Comparison of ENCODE assay signal across 24 cellular contexts in the genomic region with DNA sequence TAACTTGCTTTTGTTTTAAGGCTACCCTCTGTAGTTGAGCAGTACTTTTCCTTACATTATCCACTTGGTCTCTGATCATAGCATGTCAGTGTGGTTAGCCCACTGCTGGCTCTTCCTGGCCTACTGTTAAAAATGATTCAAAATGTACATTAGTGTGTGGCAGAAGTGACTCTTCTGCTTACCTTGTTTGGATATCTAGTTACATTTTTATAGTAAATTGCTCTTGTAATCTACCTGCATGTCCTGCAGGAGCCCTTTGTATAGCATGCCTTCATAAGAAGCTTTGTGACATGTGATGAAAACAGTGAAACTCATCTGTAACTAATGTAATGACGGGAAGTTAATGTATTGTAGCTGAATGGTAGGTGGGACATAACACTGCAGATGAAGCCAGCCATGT. TPM values are rescaled to one million over a fixed set of nuclear protein-coding genes. Genes with fewer than 3 reads are reported as not detected.
DNase-seq lines count a peak whose midpoint lies in the region; ATAC-seq, FAIRE-seq and TF ChIP-seq lines count a peak whose summit lies in the region.
"Had no signal": no experiment of that assay in that cellular context is flagged by ENCODE, and none has a peak within 500 bp of the region (broad histone marks: within the 10 kb centered on the region; RNA-seq: fewer than 3 reads in every experiment).

No MANE protein-coding gene starts in this region.

- H3K4me1 ChIP-seq in Loucy (ENCODE audit: insufficient read depth, low read length, poor library complexity, severe bottlenecking) (peaks cover 40% of the 10 kb centered on the region), K562 (replicated peaks in 1 of 2; ENCODE audit: control insufficient read depth in 2 of 2, insufficient read depth in 2 of 2, low read length in 2 of 2) (peaks cover 0 to 2% of the 10 kb centered on the region in 2 experiments; a peak in 3 of 5 replicates), esophagus muscularis mucosa (no peaks in the 10 kb centered on the region)
- H3K4me1 ChIP-seq: gastroesophageal sphincter had no signal

- H3K4me3 ChIP-seq in Loucy (ENCODE audit: low read length, poor library complexity, severe bottlenecking): peak overlapping the region; percentile 29
- no peak overlapping the region for H3K4me3 ChIP-seq in K562
- no peak overlapping the region for H3K4me3 ChIP-seq in esophagus muscularis mucosa
- H3K4me3 ChIP-seq: gastroesophageal sphincter, skin epidermis, stomach had no signal

- intact Hi-C loops in K562 (cut with micrococcal nuclease): no loop called here
- intact Hi-C loops in esophagus muscularis mucosa (cut with DNase I): no loop called here

- no peaks in the 10 kb centered on the region for H3K9me3 ChIP-seq in Loucy (ENCODE audit: insufficient read depth, low read depth, low read length)
- no peaks in the 10 kb centered on the region for H3K9me3 ChIP-seq in K562 (replicated peaks; ENCODE audit: control insufficient read depth, insufficient read depth, low read depth, low read length)
- no peaks in the 10 kb centered on the region for H3K9me3 ChIP-seq in esophagus muscularis mucosa
- H3K9me3 ChIP-seq: gastroesophageal sphincter, neutrophil, stomach had no signal

- H3K36me3 ChIP-seq in Loucy (ENCODE audit: insufficient read depth, low read length) (no peaks in the 10 kb centered on the region), K562 (ENCODE audit: control insufficient read depth, insufficient read depth, low read length) (peaks cover 10% of the 10 kb centered on the region; the same call in 1 of the 3 replicates), esophagus muscularis mucosa (peaks cover 0 to 9% (median 1%) of the 10 kb centered on the region in 4 donors)
- H3K36me3 ChIP-seq: neutrophil had no signal

- H3K79me2 ChIP-seq in Loucy (ENCODE audit: insufficient read depth, low read length): peaks cover 77% of the 10 kb centered on the region
- H3K79me2 ChIP-seq in K562 (ENCODE audit: control insufficient read depth, insufficient read depth, low read length): peaks cover 40% of the 10 kb centered on the region

- H3K27me3 ChIP-seq in Loucy (ENCODE audit: insufficient read depth, low read length, poor library complexity, severe bottlenecking) (no peaks in the 10 kb centered on the region), K562 (ENCODE audit: control insufficient read depth in 2 of 2, insufficient read depth in 2 of 2, low read length in 2 of 2) (no peaks in the 10 kb centered on the region), esophagus muscularis mucosa (no peaks in the 10 kb centered on the region)
- H3K27me3 ChIP-seq: gastroesophageal sphincter, neutrophil, stomach had no signal

- CTCF ChIA-PET in K562 (lab: Yijun Ruan, JAX; ENCODE audit: low intra/inter-chr PET ratio): no interaction called here

- TF ChIP-seq CTCF in Loucy (conservative IDR thresholded peaks at IDR 0.05; ENCODE audit: low read length) (no peak), K562 (IDR thresholded peaks at IDR 0.05 in 2 of 3, conservative IDR thresholded peaks at IDR 0.05 in 1 of 3; ENCODE audit: insufficient read depth in 2 of 3, low read depth in 1 of 3, low read length in 3 of 3) (no peak), esophagus muscularis mucosa (IDR thresholded peaks at IDR 0.05) (no peak)

- BruUV-seq in K562 (replicated peaks; lab: Mats Ljungman, UMichigan): no TSS peak

- H3K27ac ChIP-seq in K562 (ENCODE audit: extremely low read depth, low read depth, low read length) (no peak overlapping the region), esophagus muscularis mucosa (replicated peaks in 1 of 4) (no peak overlapping the region)
- H3K27ac ChIP-seq: gastroesophageal sphincter, neutrophil, skin epidermis, stomach had no signal

- peak; percentile 40 for FAIRE-seq in K562 (lab: Jason Lieb, UNC)
- FAIRE-seq: keratinocyte had no signal

- no peaks in the 10 kb centered on the region for H3K9me2 ChIP-seq in Loucy (replicated peaks; ENCODE audit: low read depth, low read length)

- no peak overlapping the region for H3K9ac ChIP-seq in Loucy (ENCODE audit: low read depth, low read length, poor library complexity, severe bottlenecking)
- no peak overlapping the region for H3K9ac ChIP-seq in K562 (ENCODE audit: insufficient read depth in 1 of 2, low read depth in 2 of 2, low read length in 2 of 2)

- in situ Hi-C loops in K562 (cut with MboI): no loop called here

- WGBS in K562 (ENCODE audit: insufficient coverage, low coverage, missing lambda C conversion rate): 79% methylated on average over 1 of the region's 1 CpG
- 96% methylated on average over 1 of the region's 1 CpG for WGBS in esophagus muscularis mucosa

- no peaks in the 10 kb centered on the region for H3K9me1 ChIP-seq in K562 (ENCODE audit: control insufficient read depth, insufficient read depth, low read length)

- H3K4me2 ChIP-seq in Loucy (ENCODE audit: low read depth, low read length, poor library complexity, severe bottlenecking) (peak overlapping the region; percentile 31), K562 (ENCODE audit: insufficient read depth, low read length) (no peak overlapping the region)

- H2AFZ ChIP-seq in Loucy (ENCODE audit: low read length): no peak overlapping the region
- no peak overlapping the region for H2AFZ ChIP-seq in K562 (ENCODE audit: low read depth, low read length)

- TF ChIP-seq POLR2A in K562 (conservative IDR thresholded peaks at IDR 0.05) (no peak), esophagus muscularis mucosa (IDR thresholded peaks at IDR 0.05; ENCODE audit: low read depth) (no peak)

- no peak for TF ChIP-seq RAD21 in K562 (CRISPR knock-in tag; conservative IDR thresholded peaks at IDR 0.05 in 1 of 2, IDR thresholded peaks at IDR 0.05 in 1 of 2)

- H3F3A ChIP-seq in Loucy (ENCODE audit: low read depth): no peaks in the 10 kb centered on the region

- DNase-seq in K562 (ENCODE audit: extremely low read depth in 1 of 4, low spot score in 3 of 4) (no peak), esophagus muscularis mucosa (ENCODE audit: extremely low spot score) (no peak), GDM1 (lab: John Stamatoyannopoulos, UW) (no peak)
- DNase-seq in stimulated activated CD4-positive, alpha-beta T cell treated with anti-CD3 and anti-CD28 coated beads, Interleukin-2, amount 100 ng/mL, for 24 hours: no peak
- DNase-seq: activated CD4-positive, alpha-beta memory T cell treated with anti-CD3 and anti-CD28 coated beads for 36 hours; activated T-cell treated with anti-CD3 and anti-CD28 coated beads, Interleukin-2, amount 50 U/mL, for 48 hours; CD8-positive, alpha-beta memory T cell; DND-41; effector CD4-positive, alpha-beta T cell; NCI-H1105; NCI-H2081 treated with DMSO at 0.1 percent for 48 hours; OCI-M1; stimulated activated CD4-positive, alpha-beta T cell treated with anti-CD3 and anti-CD28 coated beads, Interleukin-2, amount 100 ng/mL, for 48 hours; stomach had no signal

- TF ChIP-seq EP300 in K562 (IDR thresholded peaks at IDR 0.05; ENCODE audit: low read length) (no peak), esophagus muscularis mucosa (IDR thresholded peaks at IDR 0.05) (no peak)

- ATAC-seq in GM18861 (IDR thresholded peaks at IDR 0.05; ENCODE audit: unreplicated experiment) (peak; percentile 49), GM19395 (IDR thresholded peaks at IDR 0.05; ENCODE audit: unreplicated experiment) (peak; percentile 53), K562 (no peak)
- ATAC-seq: gastroesophageal sphincter had no signal

- H4K20me1 ChIP-seq in Loucy (ENCODE audit: insufficient read depth, low read length, poor library complexity, severe bottlenecking) (peaks cover 16% of the 10 kb centered on the region), K562 (replicated peaks; ENCODE audit: control insufficient read depth, insufficient read depth, low read length) (no peaks in the 10 kb centered on the region)

- POLR2A ChIA-PET in K562 (lab: Yijun Ruan, JAX): interaction anchor here (0.6 to 4.1 kb wide), 5 partner anchors 8 to 461 kb away, joined by 3 to 17 read pairs (median 4); partner anchors contain the start of gene SPATS2

RNA-seq across cellular contexts. Expression of gene SPATS2, which starts 8.1 kb away (rescaled TPM):
- 49.5 and 94.9 TPM in 2 replicates for total RNA-seq in K562 (2011; cell fraction: chromatin; rRNA removed; ENCODE audit: low replicate concordance)
- total RNA-seq in K562 (2011; cell fraction: nucleolus; rRNA removed): 28.2 and 31.3 TPM in 2 replicates
- 38.9 and 51.6 TPM in 2 replicates for total RNA-seq in K562 (2011; cell fraction: nucleoplasm; rRNA removed)
- total RNA-seq in K562 (2014; rRNA removed) (9.7 and 12.5 TPM in 2 replicates), K562 (2014; rRNA removed; fragmentation: Illumina TruSeq; extraction: Trizol) (18.3 and 20.3 TPM in 2 replicates), K562 (2015; rRNA removed; fragmentation: Illumina TruSeq; extraction: Trizol) (17.8 and 17.9 TPM in 2 replicates), K562 (2021) (14.6 and 16.3 TPM in 2 replicates), esophagus muscularis mucosa (10 to 100 TPM in 3 of 4 donors, 1 to 10 TPM in 1; 9.5 to 16.6 (median 11.5) TPM)
- polyA plus RNA-seq in K562 (2011; rRNA removed) (30.0 and 48.2 TPM in 2 replicates), K562 (2014; fragmentation: Illumina TruSeq; extraction: Trizol) (22.6 and 25.3 TPM in 2 replicates), K562 (2014; fragmentation: Nextera tagmentation; extraction: Ambion mirVana) (1 to 10 TPM; 5.4 to 8.7 TPM), K562 (2014; rRNA removed) (14.9 and 17.5 TPM in 2 replicates)
- polyA plus RNA-seq in K562 (2011; cell fraction: cytosol; rRNA removed): 20.0 and 25.0 TPM in 2 replicates
- 17.1 and 18.6 TPM in 2 replicates for polyA plus RNA-seq in K562 (2011; cell fraction: nucleus; rRNA removed)
- 14.7 and 16.8 TPM in 2 replicates for polyA plus RNA-seq in K562 (2012)
- 41.3 and 51.6 TPM in 2 replicates for polyA minus RNA-seq in K562 (2011; rRNA and poly(A)+ RNA removed)
- 15.9 and 27.9 TPM in 2 replicates for polyA minus RNA-seq in K562 (2011; cell fraction: cytosol; rRNA and poly(A)+ RNA removed)
- 12.3 and 24.8 TPM in 2 replicates for polyA minus RNA-seq in K562 (2011; cell fraction: nucleus; rRNA and poly(A)+ RNA removed)

RNA-seq across cellular contexts. Expression of gene DNAJC22, which starts 28.7 kb away (rescaled TPM):
- 2.1 and 4.9 TPM in 2 replicates for total RNA-seq in K562 (2011; cell fraction: chromatin; rRNA removed; ENCODE audit: low replicate concordance)
- 2.0 and 2.3 TPM in 2 replicates for total RNA-seq in K562 (2011; cell fraction: nucleolus; rRNA removed)
- total RNA-seq in K562 (2011; cell fraction: nucleoplasm; rRNA removed): 1.7 and 2.2 TPM in 2 replicates
- total RNA-seq in K562 (2014; rRNA removed): 0.50 and 0.69 TPM in 2 replicates
- total RNA-seq in K562 (2014; rRNA removed; fragmentation: Illumina TruSeq; extraction: Trizol): 0.47 and 0.99 TPM in 2 replicates
- total RNA-seq in K562 (2015; rRNA removed; fragmentation: Illumina TruSeq; extraction: Trizol): 0.40 and 0.45 TPM in 2 replicates
- total RNA-seq in K562 (2021): 0.62 and 0.69 TPM in 2 replicates
- 0.83 and 1.2 TPM in 2 replicates for polyA plus RNA-seq in K562 (2011; rRNA removed)
- polyA plus RNA-seq in K562 (2011; cell fraction: cytosol; rRNA removed): 0.80 and 0.89 TPM in 2 replicates
- polyA plus RNA-seq in K562 (2011; cell fraction: nucleus; rRNA removed): 0.98 and 2.8 TPM in 2 replicates
- 0.30 and 0.51 TPM in 2 replicates for polyA plus RNA-seq in K562 (2012)
- polyA plus RNA-seq in K562 (2014; fragmentation: Illumina TruSeq; extraction: Trizol): 0.36 and 0.61 TPM in 2 replicates
- under 1 TPM; 0.10 to 0.15 TPM for polyA plus RNA-seq in K562 (2014; fragmentation: Nextera tagmentation; extraction: Ambion mirVana)
- polyA plus RNA-seq in K562 (2014; rRNA removed): 0.36 and 0.98 TPM in 2 replicates
- 0.57 and 0.84 TPM in 2 replicates for polyA minus RNA-seq in K562 (2011; rRNA and poly(A)+ RNA removed)
- 0.73 and 0.95 TPM in 2 replicates for polyA minus RNA-seq in K562 (2011; cell fraction: cytosol; rRNA and poly(A)+ RNA removed)
- polyA minus RNA-seq in K562 (2011; cell fraction: nucleus; rRNA and poly(A)+ RNA removed): 0.33 and 0.67 TPM in 2 replicates
- total RNA-seq in esophagus muscularis mucosa: under 1 TPM in 3 of 4 donors, not detected in 1; 0.17 to 0.34 (median 0.26) TPM
- total RNA-seq: CD8-positive, alpha-beta memory T cell; T-helper 1 cell treated with Interleukin-12 subunit alpha and Interleukin-12 subunit beta and Interleukin-4 antibody, amounts not matched to agents 30 ng/mL and 1 ng/mL, for 36 hours had no signal
- polyA plus RNA-seq: CD8-positive, alpha-beta memory T cell; keratinocyte had no signal

RNA-seq across cellular contexts. Expression of gene C1QL4, which starts 38.4 kb away (rescaled TPM):
- total RNA-seq in K562 (2011; cell fraction: chromatin; rRNA removed; ENCODE audit: low replicate concordance): 0.77 and 1.9 TPM in 2 replicates
- 2.7 and 2.8 TPM in 2 replicates for total RNA-seq in K562 (2011; cell fraction: nucleolus; rRNA removed)
- 1.3 and 1.9 TPM in 2 replicates for total RNA-seq in K562 (2011; cell fraction: nucleoplasm; rRNA removed)
- total RNA-seq in K562 (2014; rRNA removed) (2.0 and 2.1 TPM in 2 replicates), K562 (2014; rRNA removed; fragmentation: Illumina TruSeq; extraction: Trizol) (0.10 and 0.15 TPM in 2 replicates), K562 (2015; rRNA removed; fragmentation: Illumina TruSeq; extraction: Trizol) (0.14 and 0.23 TPM in 2 replicates), K562 (2021) (1.4 and 1.5 TPM in 2 replicates), esophagus muscularis mucosa (not detected)
- polyA plus RNA-seq in K562 (2011; rRNA removed) (0.35 and 0.81 TPM in 2 replicates), K562 (2014; fragmentation: Illumina TruSeq; extraction: Trizol) (0.31 and 0.61 TPM in 2 replicates), K562 (2014; fragmentation: Nextera tagmentation; extraction: Ambion mirVana) (under 1 TPM; 0.08 to 0.10 TPM), K562 (2014; rRNA removed) (1.2 and 1.3 TPM in 2 replicates)
- 0.75 and 1.8 TPM in 2 replicates for polyA plus RNA-seq in K562 (2011; cell fraction: cytosol; rRNA removed)
- polyA plus RNA-seq in K562 (2011; cell fraction: nucleus; rRNA removed): 2.0 and 2.9 TPM in 2 replicates
- 0.64 and 1.00 TPM in 2 replicates for polyA plus RNA-seq in K562 (2012)
- polyA minus RNA-seq in K562 (2011; rRNA and poly(A)+ RNA removed): 0.18 TPM in 1 of 2 replicates, not detected in the other
- polyA minus RNA-seq in K562 (2011; cell fraction: cytosol; rRNA and poly(A)+ RNA removed): 0.38 and 1.0 TPM in 2 replicates
- polyA minus RNA-seq in K562 (2011; cell fraction: nucleus; rRNA and poly(A)+ RNA removed): 0.94 and 1.00 TPM in 2 replicates
- total RNA-seq: activated CD4-positive, alpha-beta memory T cell treated with anti-CD3 and anti-CD28 coated beads for 36 hours; CD8-positive, alpha-beta memory T cell; gastroesophageal sphincter; lung microvascular endothelial cell; stomach; T-helper 1 cell treated with Interleukin-12 subunit alpha and Interleukin-12 subunit beta and Interleukin-4 antibody, amounts not matched to agents 30 ng/mL and 1 ng/mL, for 36 hours had no signal
- polyA plus RNA-seq: CD8-positive, alpha-beta memory T cell; esophagus; stomach had no signal

RNA-seq across cellular contexts. Expression of gene TROAP, which starts 52.4 kb away (rescaled TPM):
- 116 and 289 TPM in 2 replicates for total RNA-seq in K562 (2011; cell fraction: chromatin; rRNA removed; ENCODE audit: low replicate concordance)
- 173 and 178 TPM in 2 replicates for total RNA-seq in K562 (2011; cell fraction: nucleolus; rRNA removed)
- 141 and 151 TPM in 2 replicates for total RNA-seq in K562 (2011; cell fraction: nucleoplasm; rRNA removed)
- total RNA-seq in K562 (2014; rRNA removed) (60.4 and 60.8 TPM in 2 replicates), K562 (2014; rRNA removed; fragmentation: Illumina TruSeq; extraction: Trizol) (39.0 and 56.5 TPM in 2 replicates), K562 (2015; rRNA removed; fragmentation: Illumina TruSeq; extraction: Trizol) (59.2 and 59.8 TPM in 2 replicates), K562 (2021) (72.9 and 83.0 TPM in 2 replicates), esophagus muscularis mucosa (under 1 TPM in 2 of 4 donors, not detected in 2; 0.26 to 0.80 TPM)
- polyA plus RNA-seq in K562 (2011; rRNA removed) (46.4 and 61.0 TPM in 2 replicates), K562 (2014; fragmentation: Illumina TruSeq; extraction: Trizol) (171 and 183 TPM in 2 replicates), K562 (2014; fragmentation: Nextera tagmentation; extraction: Ambion mirVana) (10 to 100 TPM; 52.1 to 53.7 TPM), K562 (2014; rRNA removed) (101 and 112 TPM in 2 replicates)
- 34.7 and 45.0 TPM in 2 replicates for polyA plus RNA-seq in K562 (2011; cell fraction: cytosol; rRNA removed)
- 167 and 238 TPM in 2 replicates for polyA plus RNA-seq in K562 (2011; cell fraction: nucleus; rRNA removed)
- polyA plus RNA-seq in K562 (2012): 67.5 and 72.2 TPM in 2 replicates
- polyA minus RNA-seq in K562 (2011; rRNA and poly(A)+ RNA removed): 26.0 and 27.1 TPM in 2 replicates
- polyA minus RNA-seq in K562 (2011; cell fraction: cytosol; rRNA and poly(A)+ RNA removed): 28.1 and 36.8 TPM in 2 replicates
- polyA minus RNA-seq in K562 (2011; cell fraction: nucleus; rRNA and poly(A)+ RNA removed): 70.8 and 123 TPM in 2 replicates
